ENCODE assay signal across 36 cellular contexts in the genomic region with DNA sequence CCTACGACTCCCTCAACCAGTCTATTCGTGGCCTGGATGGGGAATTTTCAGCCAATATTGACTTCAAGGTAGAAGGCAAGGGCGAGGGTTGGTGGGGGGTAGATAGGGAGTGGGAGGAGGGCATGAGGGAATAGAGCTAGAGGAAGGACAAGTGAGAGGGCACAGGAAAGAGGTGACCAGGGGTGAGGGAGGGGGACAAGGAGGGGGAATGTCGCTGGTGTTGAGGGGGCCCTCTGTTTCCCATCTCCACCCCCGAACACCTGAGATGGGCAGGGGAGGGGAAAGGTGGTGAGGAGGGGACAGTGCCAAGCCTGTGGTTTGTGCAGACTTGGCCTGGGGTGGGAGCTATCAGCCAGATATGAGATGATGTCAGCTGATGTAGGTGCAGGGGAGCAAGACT. TPM values are rescaled to one million over a fixed set of nuclear protein-coding genes. Genes with fewer than 3 reads are reported as not detected.
"Had no signal": no experiment of that assay in that cellular context is flagged by ENCODE, and none has a peak within 500 bp of the region (broad histone marks: within the 10 kb centered on the region; RNA-seq: fewer than 3 reads in every experiment).

No MANE protein-coding gene starts in this region.

- H3K4me1 Mint-ChIP-seq: immature natural killer cell had no signal

- H3K27ac Mint-ChIP-seq: activated CD4-positive, alpha-beta memory T cell treated with anti-CD3 and anti-CD28 coated beads for 36 hours; activated CD4-positive, alpha-beta T cell treated with anti-CD3 and anti-CD28 coated beads, Interleukin-2, amount 10 ng/mL, durations not matched to agents 24 days and 14 days; activated naive CD8-positive, alpha-beta T cell treated with anti-CD3 and anti-CD28 coated beads for 36 hours; activated T-helper 2 cell treated with anti-CD3 and anti-CD28 coated beads, Interferon-gamma antibody, Interleukin-2, Interleukin-4, amounts not matched to agents 10 μg/mL and 5 μg/mL and 100 μg/mL, durations not matched to agents 14 hours and 24 hours and 36 hours; immature natural killer cell; natural killer cell; progenitor cell of endocrine pancreas; stimulated activated effector memory CD8-positive, alpha-beta T cell treated with anti-CD3 and anti-CD28 coated beads, Interleukin-12 subunit alpha, Interleukin-12 subunit beta, amount 100 ng/mL, for 72 hours; stimulated activated naive CD8-positive, alpha-beta T cell treated with anti-CD3 and anti-CD28 coated beads, Interleukin-15, Interleukin-2, amounts not matched to agents 100 ng/mL and 50 ng/mL, for 24 hours; T-helper 17 cell had no signal

- H3K9me3 ChIP-seq: neutrophil, thyroid gland, upper lobe of right lung had no signal

- H3K27ac ChIP-seq: brain microvascular endothelial cell, neutrophil, skin epidermis, thyroid gland, upper lobe of right lung had no signal

- H3K36me3 Mint-ChIP-seq: activated CD4-positive, alpha-beta memory T cell treated with anti-CD3 and anti-CD28 coated beads for 36 hours; activated naive CD8-positive, alpha-beta T cell treated with anti-CD3 and anti-CD28 coated beads for 36 hours; immature natural killer cell; natural killer cell; stimulated activated effector memory CD8-positive, alpha-beta T cell treated with anti-CD3 and anti-CD28 coated beads, Interleukin-12 subunit alpha, Interleukin-12 subunit beta, amount 100 ng/mL, for 72 hours had no signal

- DNase-seq: activated CD4-positive, alpha-beta memory T cell treated with anti-CD3 and anti-CD28 coated beads for 36 hours; activated CD4-positive, alpha-beta T cell treated with anti-CD3 and anti-CD28 coated beads, Interleukin-2, amount 10 ng/mL, durations not matched to agents 24 days and 14 days; activated CD4-positive, CD25-positive, alpha-beta regulatory T cell treated with anti-CD3 and anti-CD28 coated beads, Interleukin-2, amount 50 U/mL, for 72 hours; activated naive CD4-positive, alpha-beta T cell; activated naive CD8-positive, alpha-beta T cell treated with anti-CD3 and anti-CD28 coated beads for 36 hours; activated T-cell treated with anti-CD3 and anti-CD28 coated beads, Interleukin-2, amount 50 U/mL, for 4 hours; amniotic stem cell; brain microvascular endothelial cell; cortex of kidney; head of caudate nucleus; hypothalamus; immature natural killer cell; mammary epithelial cell; natural killer cell; stimulated activated CD4-positive, alpha-beta T cell treated with anti-CD3 and anti-CD28 coated beads, Interleukin-4, amount 100 ng/mL, for 24 hours; T-helper 17 cell; T1000; thyroid gland; upper lobe of right lung had no signal

- H3K27me3 ChIP-seq: neutrophil, thyroid gland, upper lobe of right lung had no signal

- H3K4me3 Mint-ChIP-seq: activated CD4-positive, alpha-beta memory T cell treated with anti-CD3 and anti-CD28 coated beads for 36 hours; activated CD4-positive, alpha-beta T cell treated with anti-CD3 and anti-CD28 coated beads, Interleukin-2, amount 10 ng/mL, durations not matched to agents 24 days and 14 days; activated naive CD8-positive, alpha-beta T cell treated with anti-CD3 and anti-CD28 coated beads for 36 hours; activated T-cell treated with anti-CD3 and anti-CD28 coated beads, Interleukin-2, amount 50 U/mL, for 4 hours; immature natural killer cell; natural killer cell; stimulated activated effector memory CD8-positive, alpha-beta T cell treated with anti-CD3 and anti-CD28 coated beads, Interleukin-12 subunit alpha, Interleukin-12 subunit beta, amount 100 ng/mL, for 72 hours; stimulated activated naive CD8-positive, alpha-beta T cell treated with anti-CD3 and anti-CD28 coated beads, Interleukin-15, Interleukin-2, amounts not matched to agents 100 ng/mL and 50 ng/mL, for 24 hours; T-helper 17 cell had no signal

- ATAC-seq: activated T-cell treated with anti-CD3 and anti-CD28 coated beads, Interleukin-2, amount 50 U/mL, for 4 hours; natural killer cell; sciatic nerve; stimulated activated effector memory CD8-positive, alpha-beta T cell treated with anti-CD3 and anti-CD28 coated beads, Interleukin-12 subunit alpha, Interleukin-12 subunit beta, amount 100 ng/mL, for 72 hours; T-helper 17 cell; upper lobe of right lung had no signal

- H3K36me3 ChIP-seq: brain microvascular endothelial cell, neutrophil, thyroid gland, upper lobe of right lung had no signal

- H3K9me3 Mint-ChIP-seq: activated CD4-positive, alpha-beta memory T cell treated with anti-CD3 and anti-CD28 coated beads for 36 hours; activated CD4-positive, alpha-beta T cell treated with anti-CD3 and anti-CD28 coated beads, Interleukin-2, amount 10 ng/mL, durations not matched to agents 24 days and 14 days; activated naive CD8-positive, alpha-beta T cell treated with anti-CD3 and anti-CD28 coated beads for 36 hours; activated T-cell treated with anti-CD3 and anti-CD28 coated beads, Interleukin-2, amount 50 U/mL, for 4 hours; activated T-helper 2 cell treated with anti-CD3 and anti-CD28 coated beads, Interferon-gamma antibody, Interleukin-2, Interleukin-4, amounts not matched to agents 10 μg/mL and 5 μg/mL and 100 μg/mL, durations not matched to agents 14 hours and 24 hours and 36 hours; immature natural killer cell; natural killer cell; stimulated activated effector memory CD8-positive, alpha-beta T cell treated with anti-CD3 and anti-CD28 coated beads, Interleukin-12 subunit alpha, Interleukin-12 subunit beta, amount 100 ng/mL, for 72 hours; stimulated activated naive CD8-positive, alpha-beta T cell treated with anti-CD3 and anti-CD28 coated beads, Interleukin-15, Interleukin-2, amounts not matched to agents 100 ng/mL and 50 ng/mL, for 24 hours had no signal

- H3K4me3 ChIP-seq: skin epidermis, thyroid gland, upper lobe of right lung had no signal

RNA-seq across cellular contexts. Expression of a gene that starts 9.2 kb away (rescaled TPM):
- total RNA-seq: activated CD4-positive, alpha-beta T cell treated with anti-CD3 and anti-CD28 coated beads, Interleukin-2, amount 10 ng/mL, durations not matched to agents 24 days and 14 days; activated naive CD8-positive, alpha-beta T cell treated with anti-CD3 and anti-CD28 coated beads for 36 hours; activated T-cell treated with anti-CD3 and anti-CD28 coated beads, Interleukin-2, amount 50 U/mL, for 4 hours; astrocyte; cardiac septum; cerebellum; endothelial cell of umbilical vein; fibroblast of lung; fibroblast of villous mesenchyme; kidney; liver; mammary epithelial cell; osteocyte; progenitor cell of endocrine pancreas; renal cortical epithelial cell; upper lobe of right lung had no signal

RNA-seq across cellular contexts. Expression of a gene that starts 9.2 kb away (rescaled TPM):
- total RNA-seq: cerebellum, fibroblast of villous mesenchyme had no signal
